In the genomic region with DNA sequence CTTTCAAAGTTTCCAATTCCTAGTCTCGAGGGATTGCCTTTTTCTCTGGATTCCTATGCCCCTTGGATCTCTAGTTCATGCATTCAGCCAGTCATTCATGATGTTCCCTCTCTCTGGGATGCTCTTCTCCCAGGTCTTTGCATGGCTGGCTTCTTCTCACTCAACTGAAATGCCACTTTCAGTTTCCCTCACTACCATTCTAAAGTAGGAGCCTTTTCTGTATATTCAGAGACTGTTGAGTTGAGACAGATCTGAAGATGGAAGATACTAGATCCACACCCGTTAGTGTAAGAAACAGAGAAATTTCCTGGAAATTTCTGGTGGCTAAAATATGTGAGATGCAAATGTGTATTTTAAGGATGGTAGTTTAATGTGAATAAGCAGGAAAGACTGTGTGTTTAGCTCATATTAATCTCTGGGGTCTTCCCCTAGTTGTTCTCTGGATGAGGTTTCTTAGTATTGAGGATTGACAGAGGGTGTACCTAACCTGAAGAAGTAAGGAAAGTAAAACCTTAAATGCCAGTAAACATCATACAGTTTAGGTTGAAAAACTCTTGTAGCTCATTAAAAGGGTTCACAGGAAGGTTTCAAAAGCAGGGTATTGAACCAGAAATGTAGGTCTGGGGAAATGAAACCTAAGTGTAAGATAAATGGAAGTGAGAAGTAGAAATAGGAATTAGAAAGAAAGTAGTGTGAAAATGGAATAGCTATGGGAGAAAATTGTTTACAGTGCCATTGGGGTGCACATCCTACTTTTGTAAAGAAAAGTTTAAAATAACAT, we compare ENCODE assay signal across 11 cellular contexts.
DNase-seq lines count a peak whose midpoint lies in the region; ATAC-seq lines count a peak whose summit lies in the region.
"Had no signal": no experiment of that assay in that cellular context is flagged by ENCODE, and none has a peak within 500 bp of the region (broad histone marks: within the 10 kb centered on the region; RNA-seq: fewer than 3 reads in every experiment).

No MANE protein-coding gene starts in this region.

- DNase-seq in CD1c-positive myeloid dendritic cell (ENCODE audit: extremely low spot score), result peak; percentile 40
- peak; percentile 39 to 76 for DNase-seq in NOMO-1 (lab: John Stamatoyannopoulos, UW; ENCODE audit: unreplicated experiment in 2 of 2)
- DNase-seq in dedifferentiated amniotic fluid mesenchymal stem cell (ENCODE audit: extremely low spot score), result no peak
- no peak for DNase-seq in AML-193 (lab: John Stamatoyannopoulos, UW)
- DNase-seq in stimulated activated CD4-positive, alpha-beta T cell treated with anti-CD3 and anti-CD28 coated beads, Interleukin-1b, Interleukin-23, amount 100 ng/mL, for 48 hours, result no peak
- no peak for DNase-seq in GM19240 (ENCODE audit: insufficient read length, low spot score)
- DNase-seq: head of caudate nucleus; SHP77 treated with DMSO at 0.1 percent for 48 hours; stimulated activated CD4-positive, alpha-beta T cell treated with anti-CD3 and anti-CD28 coated beads, Interleukin-15, amount 100 ng/mL, for 24 hours had no signal

- ATAC-seq in GM19397 (IDR thresholded peaks at IDR 0.05; ENCODE audit: unreplicated experiment) (peak; percentile 59), HG02943 (IDR thresholded peaks at IDR 0.05; ENCODE audit: low read depth, unreplicated experiment) (peak; percentile 60)

Comparison
In these comparisons a context has a peak if more than half of its experiments do, and no peak if none do; other contexts are left out.
1. DNase-seq: peak in CD1c-positive myeloid dendritic cell (single experiment) and NOMO-1 (2 of 2); none in dedifferentiated amniotic fluid mesenchymal stem cell (single experiment), AML-193 (0 of 2), stimulated activated CD4-positive, alpha-beta T cell treated with anti-CD3 and anti-CD28 coated beads, Interleukin-1b, Interleukin-23, amount 100 ng/mL, for 48 hours (single experiment) and GM19240 (single experiment).